1 cellular context compared by ENCODE assay signal in the genomic region with DNA sequence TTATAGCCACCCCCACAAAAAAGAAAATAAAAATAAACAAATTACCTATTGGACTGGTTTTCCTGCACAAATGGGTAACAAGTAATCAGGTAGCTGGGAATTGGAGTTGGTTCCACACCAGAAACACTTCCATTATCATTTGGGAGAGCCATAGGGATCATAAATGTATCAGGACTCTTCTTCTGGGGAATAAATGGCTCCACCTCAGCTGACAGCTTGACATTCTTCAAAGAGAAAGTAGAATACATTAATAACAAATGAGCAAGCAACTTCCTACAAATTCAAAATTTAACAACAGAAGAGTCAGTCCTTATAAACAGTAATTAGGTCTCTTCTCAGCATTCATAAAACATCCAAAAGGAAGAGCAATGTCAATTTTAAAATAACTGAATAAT.
TF ChIP-seq lines count a peak whose summit lies in the region.

No MANE protein-coding gene starts in this region.

TF ChIP-seq in WTC11, 78 proteins besides CTCF, POLR2A, EP300 and RAD21 (continued from another document):
- TF ChIP-seq, protein P1, sequence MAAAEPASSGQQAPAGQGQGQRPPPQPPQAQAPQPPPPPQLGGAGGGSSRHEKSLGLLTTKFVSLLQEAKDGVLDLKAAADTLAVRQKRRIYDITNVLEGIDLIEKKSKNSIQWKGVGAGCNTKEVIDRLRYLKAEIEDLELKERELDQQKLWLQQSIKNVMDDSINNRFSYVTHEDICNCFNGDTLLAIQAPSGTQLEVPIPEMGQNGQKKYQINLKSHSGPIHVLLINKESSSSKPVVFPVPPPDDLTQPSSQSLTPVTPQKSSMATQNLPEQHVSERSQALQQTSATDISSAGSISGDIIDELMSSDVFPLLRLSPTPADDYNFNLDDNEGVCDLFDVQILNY (CRISPR knock-in tag; IDR thresholded peaks at IDR 0.05), result no peak
